ENCODE assay signal across 25 cellular contexts in the genomic region with DNA sequence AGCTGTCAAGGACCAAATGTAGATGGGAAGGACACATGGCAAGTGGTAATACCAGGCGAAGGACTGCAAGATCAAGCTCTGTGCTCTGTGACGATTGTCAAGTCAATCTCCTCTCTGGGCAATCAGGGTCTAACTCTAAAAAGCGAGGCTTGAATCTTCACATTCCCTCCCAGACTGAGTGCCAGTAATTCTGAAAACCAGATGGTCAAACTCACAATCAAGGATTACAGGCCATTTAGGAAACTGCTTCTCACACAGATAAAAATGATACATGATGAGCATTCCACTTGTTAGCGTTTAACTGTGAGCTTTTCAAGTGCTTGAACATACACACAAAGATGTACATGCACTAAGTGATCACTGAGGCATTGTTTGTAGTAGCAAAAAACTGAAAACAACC.
"Had no signal": no experiment of that assay in that cellular context is flagged by ENCODE, and none has a peak within 500 bp of the region (broad histone marks: within the 10 kb centered on the region; RNA-seq: fewer than 3 reads in every experiment).

No MANE protein-coding gene starts in this region.

- DNase-seq: cortex of kidney; effector CD8-positive, alpha-beta T cell; effector memory CD8-positive, alpha-beta T cell; endodermal cell; erythroblast; esophagus squamous epithelium; foreskin fibroblast; foreskin melanocyte; gastrocnemius medialis; glutamatergic neuron; head of caudate nucleus; heart right ventricle; hippocampal formation; left cardiac atrium; left lung; left ventricle myocardium superior; lower lobe of right lung; mesendoderm; midbrain; naive thymus-derived CD4-positive, alpha-beta T cell had no signal

- FAIRE-seq: endometrium, islet of Langerhans, keratinocyte had no signal

- H3K4me3 Mint-ChIP-seq: dendritic cell treated with granulocyte-macrophage colony-stimulating factor and Interleukin-4, amounts not matched to agents 40 ng/mL and 50 ng/mL, for 4 days; effector memory CD8-positive, alpha-beta T cell; endodermal cell; naive thymus-derived CD4-positive, alpha-beta T cell had no signal

- H3K9me3 ChIP-seq: gastrocnemius medialis had no signal

- H3K27ac Mint-ChIP-seq: dendritic cell treated with granulocyte-macrophage colony-stimulating factor and Interleukin-4, amounts not matched to agents 40 ng/mL and 50 ng/mL, for 4 days; effector memory CD8-positive, alpha-beta T cell; endodermal cell had no signal

- H3K4me1 ChIP-seq: esophagus squamous epithelium, gastrocnemius medialis, heart right ventricle, left lung, lower lobe of right lung had no signal

- H3K4me3 ChIP-seq: esophagus squamous epithelium, gastrocnemius medialis, heart right ventricle, left lung, lower lobe of right lung had no signal

- H3K36me3 ChIP-seq: esophagus squamous epithelium, gastrocnemius medialis, heart right ventricle, left lung, lower lobe of right lung had no signal

- H3K27me3 Mint-ChIP-seq: dendritic cell treated with granulocyte-macrophage colony-stimulating factor and Interleukin-4, amounts not matched to agents 40 ng/mL and 50 ng/mL, for 4 days; effector memory CD8-positive, alpha-beta T cell had no signal

- H3K27ac ChIP-seq: epithelial cell of prostate, esophagus squamous epithelium, gastrocnemius medialis, heart right ventricle, left lung, lower lobe of right lung had no signal

- H3K4me1 Mint-ChIP-seq: naive thymus-derived CD4-positive, alpha-beta T cell had no signal

- H3K36me3 Mint-ChIP-seq: naive thymus-derived CD4-positive, alpha-beta T cell had no signal

- H3K27me3 ChIP-seq: esophagus squamous epithelium, gastrocnemius medialis, left lung had no signal
